8 cellular contexts compared by ENCODE assay signal in the genomic region with DNA sequence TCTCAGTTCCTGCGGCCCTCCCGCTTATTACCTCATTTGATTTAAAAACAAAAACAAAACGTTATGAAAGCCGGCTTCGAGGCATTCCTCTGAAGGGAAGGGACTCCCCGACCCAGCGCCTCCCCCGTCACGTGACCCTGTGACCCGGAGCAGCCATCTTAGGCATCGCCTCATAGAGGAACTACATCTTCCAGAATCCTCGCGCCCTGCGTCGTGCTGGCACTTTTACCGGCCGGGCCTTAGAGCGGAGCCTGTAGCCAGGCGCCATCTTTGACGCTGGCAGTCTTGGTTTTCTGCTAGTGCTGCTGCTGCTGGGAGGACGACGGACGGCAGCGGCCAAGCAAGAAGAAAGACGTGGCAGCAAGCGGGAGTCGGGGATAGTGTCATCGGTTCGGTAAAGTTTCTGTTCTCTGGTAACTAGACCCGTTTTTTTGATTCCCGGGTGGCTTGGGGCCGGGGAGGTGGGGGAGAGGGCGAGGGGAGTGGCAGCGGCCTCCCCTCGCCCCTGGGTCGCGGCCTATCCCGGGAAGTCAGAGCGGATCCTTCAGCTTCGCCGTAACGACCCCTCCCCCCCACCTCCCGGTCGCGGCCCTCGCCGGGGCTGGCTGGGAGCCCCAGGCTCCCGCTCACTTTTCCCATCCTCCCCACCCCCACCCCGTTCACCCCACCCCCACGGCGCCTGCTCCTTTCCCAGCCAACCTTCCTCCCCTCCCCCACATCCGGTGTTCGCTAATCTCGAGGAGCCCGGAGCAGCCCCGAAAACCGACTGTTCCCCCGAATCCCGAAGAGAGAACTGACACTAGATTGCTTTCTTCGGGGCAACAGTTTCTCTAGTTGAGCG. TPM values are rescaled to one million over a fixed set of nuclear protein-coding genes. Genes with fewer than 3 reads are reported as not detected.
DNase-seq lines count a peak whose midpoint lies in the region; ATAC-seq and TF ChIP-seq lines count a peak whose summit lies in the region.

Gene ZBED6, plus strand, starts transcription at position 242 of the 841 bp plus-strand sequence. CDS start 1,900 bp downstream, outside the sequence.
Gene ZC3H11A, plus strand, starts transcription at position 242 of the 841 bp plus-strand sequence. CDS start 21,448 bp downstream, outside the sequence.

- peak within 1 kb of the TSS; percentile 70 to 94 for H3K9ac ChIP-seq in colonic mucosa (ENCODE audit: low read depth in 2 of 2, low read length in 2 of 2)

- H3K4me1 ChIP-seq in BE2C (peaks cover 5% of the 10 kb centered on the region; the same call in 1 of the 2 replicates), colonic mucosa (peaks cover 4% of the 10 kb centered on the region)

- peaks cover 39% of the 10 kb centered on the region for H3K4me1 Mint-ChIP-seq in activated CD4-positive, alpha-beta T cell treated with anti-CD3 and anti-CD28 coated beads, Interleukin-2, amount 10 ng/mL, durations not matched to agents 24 days and 14 days

- peak within 1 kb of the TSS; percentile 97 for H3K27ac Mint-ChIP-seq in activated CD4-positive, alpha-beta T cell treated with anti-CD3 and anti-CD28 coated beads, Interleukin-2, amount 10 ng/mL, durations not matched to agents 24 days and 14 days

- H3K9me3 Mint-ChIP-seq in activated CD4-positive, alpha-beta T cell treated with anti-CD3 and anti-CD28 coated beads, Interleukin-2, amount 10 ng/mL, durations not matched to agents 24 days and 14 days = no peaks in the 10 kb centered on the region

- no peaks in the 10 kb centered on the region for H3K27me3 ChIP-seq in BE2C
- H3K27me3 ChIP-seq in colonic mucosa = no peaks in the 10 kb centered on the region

- H3K27ac ChIP-seq in colonic mucosa = peak within 1 kb of the TSS; percentile 86

- peak; percentile 98 for DNase-seq in BE2C
- peak; percentile 83 for DNase-seq in NCI-H526 treated with DMSO at 0.1 percent for 48 hours (lab: John Stamatoyannopoulos, UW)
- DNase-seq in activated CD4-positive, alpha-beta T cell treated with anti-CD3 and anti-CD28 coated beads, Interleukin-2, amount 10 ng/mL, durations not matched to agents 24 days and 14 days = peak; percentile 100
- DNase-seq in colonic mucosa = peak; percentile 99
- peak; percentile 99 to 100 for DNase-seq in left colon
- peak; percentile 99 for DNase-seq in stimulated activated CD4-positive, alpha-beta T cell treated with anti-CD3 and anti-CD28 coated beads, Interleukin-1b, Interleukin-23, amount 100 ng/mL, for 48 hours

- H3K4me3 Mint-ChIP-seq in activated CD4-positive, alpha-beta T cell treated with anti-CD3 and anti-CD28 coated beads, Interleukin-2, amount 10 ng/mL, durations not matched to agents 24 days and 14 days = peak within 1 kb of the TSS; percentile 95

- H3K36me3 ChIP-seq in BE2C = peaks cover 35% of the 10 kb centered on the region
- no peaks in the 10 kb centered on the region for H3K36me3 ChIP-seq in colonic mucosa

- intact Hi-C loops in activated CD4-positive, alpha-beta T cell treated with anti-CD3 and anti-CD28 coated beads, Interleukin-2, amount 10 ng/mL, durations not matched to agents 24 days and 14 days (cut with micrococcal nuclease) = loop anchor here (1.0 to 10.0 kb wide), 6 partner anchors 30 to 283 kb away; partner anchors contain the start of genes ATP2B4, LAX1 and SNRPE
- intact Hi-C loops in colonic mucosa (cut with DNase I) (no loop called here), left colon (cut with DNase I, micrococcal nuclease) (no loop called here)

- ATAC-seq in GM19324 (IDR thresholded peaks at IDR 0.05; ENCODE audit: low FRiP score, unreplicated experiment) (peak; percentile 94), HG03469 (IDR thresholded peaks at IDR 0.05; ENCODE audit: unreplicated experiment) (peak; percentile 88), left colon (peak; percentile 98)

- no peak for TF ChIP-seq CTCF in BE2C (IDR thresholded peaks at IDR 0.05; ENCODE audit: low read depth, low read length)
- no peak for TF ChIP-seq CTCF in colonic mucosa (IDR thresholded peaks at IDR 0.05)

- 0 out of 2 replicates have a peak, but pooled peaks cover 2% of the 10 kb centered on the region for H3K9me3 ChIP-seq in BE2C
- no peaks in the 10 kb centered on the region for H3K9me3 ChIP-seq in colonic mucosa

- peaks cover 41% of the 10 kb centered on the region for H3K36me3 Mint-ChIP-seq in activated CD4-positive, alpha-beta T cell treated with anti-CD3 and anti-CD28 coated beads, Interleukin-2, amount 10 ng/mL, durations not matched to agents 24 days and 14 days (ENCODE audit: low read depth)

- H3K4me3 ChIP-seq in BE2C (ENCODE audit: low read depth, low read length) (peak within 1 kb of the TSS; percentile 80), colonic mucosa (peak within 1 kb of the TSS; percentile 63)

- H3K27me3 Mint-ChIP-seq in activated CD4-positive, alpha-beta T cell treated with anti-CD3 and anti-CD28 coated beads, Interleukin-2, amount 10 ng/mL, durations not matched to agents 24 days and 14 days = no peaks in the 10 kb centered on the region

RNA-seq across cellular contexts. Expression of gene ZBED6, which starts in this region (rescaled TPM):
- 1.9 TPM for polyA plus RNA-seq in BE2C (2012; ENCODE audit: insufficient read depth, insufficient read length, low read depth)
- 19.1 and 21.1 TPM in 2 replicates for total RNA-seq in activated CD4-positive, alpha-beta T cell treated with anti-CD3 and anti-CD28 coated beads, Interleukin-2, amount 10 ng/mL, durations not matched to agents 24 days and 14 days
- total RNA-seq in colonic mucosa (10 to 100 TPM; 21.9 to 33.9 TPM), left colon (10 to 100 TPM; 24.4 to 26.7 TPM)

RNA-seq across cellular contexts. Expression of gene ZC3H11A, which starts in this region (rescaled TPM):
- polyA plus RNA-seq in BE2C (2012; ENCODE audit: insufficient read depth, insufficient read length, low read depth) = 93.4 TPM
- 82.1 and 83.9 TPM in 2 replicates for total RNA-seq in activated CD4-positive, alpha-beta T cell treated with anti-CD3 and anti-CD28 coated beads, Interleukin-2, amount 10 ng/mL, durations not matched to agents 24 days and 14 days
- total RNA-seq in colonic mucosa (10 to 100 TPM; 52.6 to 73.6 TPM), left colon (10 to 100 TPM; 65.0 to 71.9 TPM)

Comparison
In these comparisons a context has a peak if more than half of its experiments do, and no peak if none do; other contexts are left out.
1. Peak in every context shown above with its lines: DNase-seq, ATAC-seq, H3K4me3 ChIP-seq and H3K27ac ChIP-seq.